23 cellular contexts compared by ENCODE assay signal in genomic region chr11:94857337-94857736, GRCh38.
"Had no signal": no experiment of that assay in that cellular context is flagged by ENCODE, and none has a peak within 500 bp of the region (broad histone marks: within the 10 kb centered on the region; RNA-seq: fewer than 3 reads in every experiment).

No MANE protein-coding gene starts in this region.

- DNase-seq: activated CD4-positive, alpha-beta memory T cell treated with anti-CD3 and anti-CD28 coated beads for 36 hours; activated CD4-positive, alpha-beta T cell treated with anti-CD3 and anti-CD28 coated beads, Interleukin-2, amount 10 ng/mL, durations not matched to agents 24 days and 14 days; activated CD4-positive, CD25-positive, alpha-beta regulatory T cell treated with anti-CD3 and anti-CD28 coated beads, Interleukin-2, amount 50 U/mL, for 72 hours; activated CD8-positive, alpha-beta memory T cell treated with anti-CD3 and anti-CD28 coated beads, Interleukin-2, amount 50 U/mL, for 4 hours; activated T-cell treated with anti-CD3 and anti-CD28 coated beads, Interleukin-2, amount 50 U/mL, for 48 hours; central memory CD4-positive, alpha-beta T cell; foreskin fibroblast; glutamatergic neuron; islet precursor cell; left ventricle myocardium inferior; mucosa of descending colon; nucleus accumbens; pancreas; sigmoid colon; stimulated activated CD4-positive, alpha-beta T cell treated with anti-CD3 and anti-CD28 coated beads, Interleukin-15, amount 100 ng/mL, for 24 hours; stimulated activated CD4-positive, alpha-beta T cell treated with anti-CD3 and anti-CD28 coated beads, Interleukin-2, amount 100 ng/mL, for 24 hours; stimulated activated naive CD4-positive, alpha-beta T cell; T-helper 17 cell; T1000 had no signal

- H3K4me1 ChIP-seq: breast epithelium, pancreas, prostate gland, sigmoid colon had no signal

- H3K27ac ChIP-seq: breast epithelium, left ventricle myocardium inferior, pancreas, prostate gland, sigmoid colon had no signal

- H3K36me3 ChIP-seq: breast epithelium had no signal

- H3K27me3 ChIP-seq: breast epithelium, pancreas, sigmoid colon, tibial nerve had no signal

- H3K4me3 ChIP-seq: breast epithelium, left ventricle myocardium inferior, lung, mucosa of descending colon, pancreas, prostate gland, sigmoid colon, tibial nerve had no signal

- H3K9me3 ChIP-seq: breast epithelium, left ventricle myocardium inferior, mucosa of descending colon, pancreas, prostate gland, sigmoid colon, tibial nerve had no signal
